8 cellular contexts compared by ENCODE assay signal in the genomic region with DNA sequence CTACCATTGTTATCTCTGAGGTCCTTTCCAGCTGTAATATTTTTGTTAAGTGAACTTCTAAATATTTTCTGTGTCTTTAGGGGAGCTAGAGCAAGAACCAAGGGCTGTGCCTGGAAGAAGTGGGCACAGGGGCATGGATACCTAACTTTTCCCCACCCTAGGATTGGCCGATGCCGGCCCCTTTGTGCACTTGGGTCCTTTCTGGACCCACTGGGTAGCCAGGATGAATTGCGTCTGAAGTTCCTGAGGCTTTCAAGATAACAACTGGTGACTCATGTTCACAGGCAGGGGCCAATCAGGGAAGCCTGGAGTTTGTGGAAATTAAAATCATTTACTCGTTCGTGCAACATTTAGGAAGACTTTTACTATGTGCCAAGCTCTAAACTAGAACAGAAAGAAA. TPM values are rescaled to one million over a fixed set of nuclear protein-coding genes. Genes with fewer than 3 reads are reported as not detected.
DNase-seq lines count a peak whose midpoint lies in the region; ATAC-seq, FAIRE-seq and TF ChIP-seq lines count a peak whose summit lies in the region.

No MANE protein-coding gene starts in this region.

- H3K79me2 ChIP-seq in K562 (ENCODE audit: control insufficient read depth, insufficient read depth, low read length): peaks cover 15% of the 10 kb centered on the region

- H3K9ac ChIP-seq in HUES48 (ENCODE audit: low read depth, low read length) (no peak overlapping the region), K562 (ENCODE audit: insufficient read depth in 1 of 2, low read depth in 2 of 2, low read length in 2 of 2) (peak overlapping the region in 1 of 2 experiments; percentile 84; a peak in 2 of 4 replicates)

- no peaks in the 10 kb centered on the region for H4K20me1 ChIP-seq in K562 (replicated peaks; ENCODE audit: control insufficient read depth, insufficient read depth, low read length)

- intact Hi-C loops in K562 (cut with micrococcal nuclease): no loop called here
- intact Hi-C loops in head of caudate nucleus (cut with DNase I): no loop called here

- in situ Hi-C loops in K562 (cut with MboI): no loop called here

- TF ChIP-seq EP300 in K562 (IDR thresholded peaks at IDR 0.05; ENCODE audit: low read length): peak; percentile 16; the same call in 1 of the 2 replicates

- H3K27ac ChIP-seq in HUES48 (ENCODE audit: low read depth, low read length): no peak overlapping the region
- peak overlapping the region; percentile 21 for H3K27ac ChIP-seq in K562 (ENCODE audit: extremely low read depth, low read depth, low read length)

- H3K36me3 ChIP-seq in HUES48 (ENCODE audit: control insufficient read depth, insufficient read depth, low read length) (peaks cover 20% of the 10 kb centered on the region; the same call in 1 of the 2 replicates), K562 (ENCODE audit: control insufficient read depth, insufficient read depth, low read length) (peaks cover 14% of the 10 kb centered on the region; the same call in 2 of the 3 replicates)

- POLR2A ChIA-PET in K562 (lab: Yijun Ruan, JAX): interaction anchor here (1.8 kb wide), 1 partner anchor 12 kb away, joined by 5 read pairs; no protein-coding TSS in a partner anchor

- H3K9me1 ChIP-seq in K562 (ENCODE audit: control insufficient read depth, insufficient read depth, low read length): no peaks in the 10 kb centered on the region

- H3K27me3 ChIP-seq in HUES48 (ENCODE audit: control insufficient read depth, insufficient read depth, low read length): no peaks in the 10 kb centered on the region
- H3K27me3 ChIP-seq in K562 (ENCODE audit: control insufficient read depth in 2 of 2, insufficient read depth in 2 of 2, low read length in 2 of 2): no peaks in the 10 kb centered on the region

- CTCF ChIA-PET in K562 (lab: Yijun Ruan, JAX; ENCODE audit: low intra/inter-chr PET ratio): no interaction called here

- TF ChIP-seq CTCF in K562 (IDR thresholded peaks at IDR 0.05 in 2 of 3, conservative IDR thresholded peaks at IDR 0.05 in 1 of 3; ENCODE audit: insufficient read depth in 2 of 3, low read depth in 1 of 3, low read length in 3 of 3): no peak

- peak overlapping the region; percentile 93 for H3K4me2 ChIP-seq in K562 (ENCODE audit: insufficient read depth, low read length)

- peak; percentile 84 for ATAC-seq in K562
- ATAC-seq in GM18517 (IDR thresholded peaks at IDR 0.05; ENCODE audit: unreplicated experiment): no peak
- no peak for ATAC-seq in GM18907 (IDR thresholded peaks at IDR 0.05; ENCODE audit: unreplicated experiment)

- H3K4me1 ChIP-seq in HUES48 (ENCODE audit: control insufficient read depth, insufficient read depth, low read length) (peaks cover 11% of the 10 kb centered on the region), K562 (replicated peaks in 1 of 2; ENCODE audit: control insufficient read depth in 2 of 2, insufficient read depth in 2 of 2, low read length in 2 of 2) (peaks cover 2 to 11% of the 10 kb centered on the region in 2 experiments; a peak in 2 of 5 replicates)

- peak overlapping the region; percentile 89 for H2AFZ ChIP-seq in K562 (ENCODE audit: low read depth, low read length)

- no peak for TF ChIP-seq RAD21 in K562 (CRISPR knock-in tag; conservative IDR thresholded peaks at IDR 0.05 in 1 of 2, IDR thresholded peaks at IDR 0.05 in 1 of 2)

- peak; percentile 83 for FAIRE-seq in K562 (lab: Jason Lieb, UNC)

- no peak; the same call in 1 of the 2 replicates for TF ChIP-seq POLR2A in K562 (conservative IDR thresholded peaks at IDR 0.05)

- no peaks in the 10 kb centered on the region for H3K9me3 ChIP-seq in HUES48 (ENCODE audit: control insufficient read depth, insufficient read depth, low read length)
- H3K9me3 ChIP-seq in K562 (replicated peaks; ENCODE audit: control insufficient read depth, insufficient read depth, low read depth, low read length): no peaks in the 10 kb centered on the region

- DNase-seq in AG08395 (ENCODE audit: low spot score) (peak; percentile 48), K562 (ENCODE audit: extremely low read depth in 1 of 4, low spot score in 3 of 4) (peak; percentile 69 to 82 (median 72)), myocyte (ENCODE audit: low read depth) (peak; percentile 24), head of caudate nucleus (no peak), NCI-H1930 (lab: John Stamatoyannopoulos, UW) (no peak)

- WGBS in K562 (ENCODE audit: insufficient coverage, low coverage, missing lambda C conversion rate): 2% methylated on average over 5 of the region's 5 CpGs

- BruUV-seq in K562 (replicated peaks; lab: Mats Ljungman, UMichigan): no TSS peak

- H3K4me3 ChIP-seq in HUES48 (ENCODE audit: low read depth, low read length): peak overlapping the region; percentile 97
- peak overlapping the region; percentile 86 for H3K4me3 ChIP-seq in K562

TF ChIP-seq in K562, 482 proteins besides CTCF, POLR2A, EP300 and RAD21 (continues in another document):
- TF ChIP-seq, protein P1, sequence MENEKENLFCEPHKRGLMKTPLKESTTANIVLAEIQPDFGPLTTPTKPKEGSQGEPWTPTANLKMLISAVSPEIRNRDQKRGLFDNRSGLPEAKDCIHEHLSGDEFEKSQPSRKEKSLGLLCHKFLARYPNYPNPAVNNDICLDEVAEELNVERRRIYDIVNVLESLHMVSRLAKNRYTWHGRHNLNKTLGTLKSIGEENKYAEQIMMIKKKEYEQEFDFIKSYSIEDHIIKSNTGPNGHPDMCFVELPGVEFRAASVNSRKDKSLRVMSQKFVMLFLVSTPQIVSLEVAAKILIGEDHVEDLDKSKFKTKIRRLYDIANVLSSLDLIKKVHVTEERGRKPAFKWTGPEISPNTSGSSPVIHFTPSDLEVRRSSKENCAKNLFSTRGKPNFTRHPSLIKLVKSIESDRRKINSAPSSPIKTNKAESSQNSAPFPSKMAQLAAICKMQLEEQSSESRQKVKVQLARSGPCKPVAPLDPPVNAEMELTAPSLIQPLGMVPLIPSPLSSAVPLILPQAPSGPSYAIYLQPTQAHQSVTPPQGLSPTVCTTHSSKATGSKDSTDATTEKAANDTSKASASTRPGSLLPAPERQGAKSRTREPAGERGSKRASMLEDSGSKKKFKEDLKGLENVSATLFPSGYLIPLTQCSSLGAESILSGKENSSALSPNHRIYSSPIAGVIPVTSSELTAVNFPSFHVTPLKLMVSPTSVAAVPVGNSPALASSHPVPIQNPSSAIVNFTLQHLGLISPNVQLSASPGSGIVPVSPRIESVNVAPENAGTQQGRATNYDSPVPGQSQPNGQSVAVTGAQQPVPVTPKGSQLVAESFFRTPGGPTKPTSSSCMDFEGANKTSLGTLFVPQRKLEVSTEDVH (IDR thresholded peaks at IDR 0.05; ENCODE audit: low read depth, partially characterized antibody): no peak
- TF ChIP-seq RFX5 (IDR thresholded peaks at IDR 0.05; ENCODE audit: low read depth, low read length): peak; percentile 94

RNA-seq across cellular contexts. Expression of a gene that starts 0.8 kb away (rescaled TPM):
- 4.7 and 9.8 TPM in 2 replicates for total RNA-seq in K562 (2011; cell fraction: chromatin; rRNA removed; ENCODE audit: low replicate concordance)
- total RNA-seq in K562 (2011; cell fraction: nucleolus; rRNA removed): 4.9 and 6.3 TPM in 2 replicates
- total RNA-seq in K562 (2011; cell fraction: nucleoplasm; rRNA removed): 7.3 and 8.6 TPM in 2 replicates
- total RNA-seq in K562 (2014; rRNA removed): 17.2 and 19.6 TPM in 2 replicates
- 15.0 and 15.7 TPM in 2 replicates for total RNA-seq in K562 (2014; rRNA removed; fragmentation: Illumina TruSeq; extraction: Trizol)
- total RNA-seq in K562 (2015; rRNA removed; fragmentation: Illumina TruSeq; extraction: Trizol): 15.5 and 19.4 TPM in 2 replicates
- 10.0 and 12.1 TPM in 2 replicates for total RNA-seq in K562 (2021)
- polyA plus RNA-seq in K562 (2011; rRNA removed): 35.1 and 44.5 TPM in 2 replicates
- polyA plus RNA-seq in K562 (2011; cell fraction: cytosol; rRNA removed): 30.7 and 37.5 TPM in 2 replicates
- 21.2 and 22.3 TPM in 2 replicates for polyA plus RNA-seq in K562 (2011; cell fraction: nucleus; rRNA removed)
- polyA plus RNA-seq in K562 (2012): 13.9 and 26.4 TPM in 2 replicates
- 18.8 and 20.0 TPM in 2 replicates for polyA plus RNA-seq in K562 (2014; fragmentation: Illumina TruSeq; extraction: Trizol)
- polyA plus RNA-seq in K562 (2014; fragmentation: Nextera tagmentation; extraction: Ambion mirVana): 10 to 100 TPM; 37.6 to 45.2 TPM
- 20.3 and 25.2 TPM in 2 replicates for polyA plus RNA-seq in K562 (2014; rRNA removed)
- 19.8 and 20.4 TPM in 2 replicates for polyA minus RNA-seq in K562 (2011; rRNA and poly(A)+ RNA removed)
- 1.6 and 6.1 TPM in 2 replicates for polyA minus RNA-seq in K562 (2011; cell fraction: cytosol; rRNA and poly(A)+ RNA removed)
- polyA minus RNA-seq in K562 (2011; cell fraction: nucleus; rRNA and poly(A)+ RNA removed): 5.5 and 5.8 TPM in 2 replicates
- 45.3 and 69.0 TPM in 2 replicates for total RNA-seq in myocyte
- polyA plus RNA-seq in myocyte (2012): 57.5 TPM

RNA-seq across cellular contexts. Expression of a gene that starts 0.8 kb away (rescaled TPM):
- 27.0 and 79.5 TPM in 2 replicates for total RNA-seq in K562 (2011; cell fraction: chromatin; rRNA removed; ENCODE audit: low replicate concordance)
- 44.1 and 46.7 TPM in 2 replicates for total RNA-seq in K562 (2011; cell fraction: nucleolus; rRNA removed)
- total RNA-seq in K562 (2011; cell fraction: nucleoplasm; rRNA removed): 37.4 and 38.1 TPM in 2 replicates
- 10.9 and 11.7 TPM in 2 replicates for total RNA-seq in K562 (2014; rRNA removed)
- total RNA-seq in K562 (2014; rRNA removed; fragmentation: Illumina TruSeq; extraction: Trizol): 5.4 and 6.4 TPM in 2 replicates
- total RNA-seq in K562 (2015; rRNA removed; fragmentation: Illumina TruSeq; extraction: Trizol): 6.9 and 8.4 TPM in 2 replicates
- 16.9 and 18.7 TPM in 2 replicates for total RNA-seq in K562 (2021)
- 13.7 and 21.8 TPM in 2 replicates for polyA plus RNA-seq in K562 (2011; rRNA removed)
- polyA plus RNA-seq in K562 (2011; cell fraction: cytosol; rRNA removed): 25.2 and 35.8 TPM in 2 replicates
- polyA plus RNA-seq in K562 (2011; cell fraction: nucleus; rRNA removed): 60.9 and 95.5 TPM in 2 replicates
- 12.9 and 23.2 TPM in 2 replicates for polyA plus RNA-seq in K562 (2012)
- 13.3 and 14.2 TPM in 2 replicates for polyA plus RNA-seq in K562 (2014; fragmentation: Illumina TruSeq; extraction: Trizol)
- polyA plus RNA-seq in K562 (2014; fragmentation: Nextera tagmentation; extraction: Ambion mirVana): 1 to 10 TPM; 1.2 to 2.1 TPM
- polyA plus RNA-seq in K562 (2014; rRNA removed): 13.3 and 16.1 TPM in 2 replicates
- polyA minus RNA-seq in K562 (2011; rRNA and poly(A)+ RNA removed): 15.2 and 18.3 TPM in 2 replicates
- 12.1 and 13.3 TPM in 2 replicates for polyA minus RNA-seq in K562 (2011; cell fraction: cytosol; rRNA and poly(A)+ RNA removed)
- polyA minus RNA-seq in K562 (2011; cell fraction: nucleus; rRNA and poly(A)+ RNA removed): 20.1 and 24.3 TPM in 2 replicates
- 15.3 and 16.0 TPM in 2 replicates for total RNA-seq in myocyte
- 28.6 TPM for polyA plus RNA-seq in myocyte (2012)

Comparison
In these comparisons a context has a peak if more than half of its experiments do, and no peak if none do; other contexts are left out.
1. DNase-seq: peak in AG08395 (single experiment), K562 (4 of 4) and myocyte (single experiment); none in head of caudate nucleus (0 of 42) and NCI-H1930 (0 of 2).